Comparison of ENCODE assay signal across 1 cellular context in the genomic region with DNA sequence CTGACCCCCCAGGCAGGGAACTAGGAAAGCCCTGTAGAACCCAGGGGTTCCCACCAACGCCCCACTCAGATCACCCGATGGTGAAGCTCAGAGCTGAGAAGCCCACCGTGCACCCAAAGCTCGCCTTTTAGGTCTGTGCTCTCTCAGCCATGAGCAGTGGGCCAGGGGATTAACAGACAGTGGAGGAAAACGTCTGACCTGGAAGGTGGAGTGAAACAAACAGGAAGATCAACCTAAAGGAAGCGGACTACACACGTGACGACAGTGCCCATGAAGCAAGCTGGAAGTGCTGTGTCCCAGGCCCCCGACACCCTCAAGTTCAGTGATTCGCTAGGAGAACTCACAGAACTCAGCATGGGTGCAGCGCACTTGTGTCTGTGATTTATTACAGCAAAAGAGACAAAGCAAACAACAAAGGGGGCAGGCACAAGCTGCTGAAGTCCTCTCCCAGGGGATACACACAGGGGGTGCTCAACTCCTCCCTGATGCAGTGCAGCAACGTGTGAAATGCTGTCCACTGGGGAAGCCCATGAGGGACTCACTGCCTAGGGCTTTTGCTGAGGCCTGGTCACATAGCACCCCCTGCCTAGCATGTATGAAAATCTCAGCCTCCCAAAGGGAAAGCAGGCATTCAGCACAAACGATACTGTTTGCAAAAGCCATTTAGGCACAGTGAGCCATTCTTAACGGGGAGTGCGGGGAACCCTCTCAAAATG.
TF ChIP-seq lines count a peak whose summit lies in the region.

No MANE protein-coding gene starts in this region.

TF ChIP-seq in HepG2, 621 proteins besides CTCF, POLR2A, EP300 and RAD21 (continued from another document):
- TF ChIP-seq, protein P1, sequence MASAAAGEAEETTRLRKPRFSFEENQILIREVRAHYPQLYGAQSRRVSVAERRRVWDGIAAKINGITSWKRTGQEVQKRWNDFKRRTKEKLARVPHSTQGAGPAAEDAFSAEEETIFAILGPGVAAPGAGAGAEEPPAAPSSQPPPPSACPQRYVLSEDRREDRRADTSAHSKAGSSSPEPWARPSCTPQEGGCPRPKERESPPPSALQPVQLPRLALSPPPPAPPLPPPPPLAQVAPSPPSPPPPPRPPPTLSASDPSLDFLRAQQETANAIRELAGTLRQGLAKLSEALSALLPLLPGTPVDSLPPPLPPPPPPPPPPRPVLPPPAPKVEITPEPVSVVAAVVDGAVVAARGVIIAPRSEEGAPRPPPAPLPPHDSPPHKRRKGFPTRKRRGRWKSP (CRISPR knock-in tag; IDR thresholded peaks at IDR 0.05), result 0 out of 2 replicates have a peak, but pooled peaks have one; percentile 20
